Comparison of ENCODE assay signal across 8 cellular contexts in the genomic region with DNA sequence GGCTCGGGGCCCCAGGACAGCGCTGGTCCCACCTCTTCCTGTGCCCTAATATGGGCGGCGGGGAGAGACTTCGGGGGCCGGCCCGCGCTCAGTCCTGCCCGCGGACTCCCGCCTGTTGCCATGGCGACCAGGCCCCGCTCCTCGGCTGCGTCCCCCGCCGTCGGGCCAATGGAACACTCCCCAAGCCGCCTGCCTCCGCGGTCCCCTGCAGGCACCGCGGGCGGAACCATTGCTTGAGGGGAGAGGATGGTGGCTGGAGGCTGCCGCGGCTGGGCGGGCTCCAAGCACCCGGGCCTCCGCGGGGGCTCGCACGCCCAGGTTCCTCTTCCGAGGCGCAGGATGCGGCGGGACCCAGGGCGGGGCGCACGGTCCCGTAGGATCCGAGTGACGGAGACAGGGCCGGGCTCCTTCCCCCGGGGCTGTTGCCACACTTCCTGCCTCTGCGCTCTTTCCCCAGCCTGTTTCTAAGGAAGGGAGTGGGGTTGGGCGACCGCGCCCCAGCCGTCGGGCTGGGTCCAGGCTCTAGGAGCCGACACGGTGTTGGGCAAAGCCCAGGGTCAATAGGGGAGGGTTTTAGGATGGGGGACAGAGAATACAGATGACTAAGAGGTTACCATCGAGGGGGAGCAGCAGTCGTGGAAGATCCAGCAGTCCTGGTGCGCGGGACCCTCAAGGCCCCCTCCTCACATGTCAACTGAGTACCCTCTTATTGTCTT. TPM values are rescaled to one million over a fixed set of nuclear protein-coding genes. Genes with fewer than 3 reads are reported as not detected.
DNase-seq lines count a peak whose midpoint lies in the region; ATAC-seq and TF ChIP-seq lines count a peak whose summit lies in the region.

No MANE protein-coding gene starts in this region.

- no peaks in the 10 kb centered on the region for H3K36me3 ChIP-seq in Caco-2 (ENCODE audit: control insufficient read depth, insufficient read depth, low read length)
- H3K36me3 ChIP-seq in HUES48 (ENCODE audit: control insufficient read depth, insufficient read depth, low read length), result no peaks in the 10 kb centered on the region
- peaks cover 16% of the 10 kb centered on the region for H3K36me3 ChIP-seq in OCI-LY3 (replicated peaks; ENCODE audit: low read depth, low read length)
- H3K36me3 ChIP-seq in mucosa of descending colon (ENCODE audit: low read depth), result no peaks in the 10 kb centered on the region

- intact Hi-C loops in Caco-2 (cut with micrococcal nuclease; ENCODE audit: unreplicated experiment), result loop anchor here (1.0 to 5.0 kb wide), 2 partner anchors 8 to 362 kb away; a partner anchor contains a TSS
- intact Hi-C loops in mucosa of descending colon (cut with DNase I, micrococcal nuclease), result no loop called here

- H3K27me3 ChIP-seq in Caco-2 (replicated peaks; ENCODE audit: control insufficient read depth, insufficient read depth, low read length) (no peaks in the 10 kb centered on the region), HUES48 (ENCODE audit: control insufficient read depth, insufficient read depth, low read length) (peaks cover 31% of the 10 kb centered on the region), OCI-LY3 (ENCODE audit: low read depth, low read length) (no peaks in the 10 kb centered on the region)

- H3K79me2 ChIP-seq in OCI-LY3 (ENCODE audit: low read length), result peaks cover 50% of the 10 kb centered on the region

- no peaks in the 10 kb centered on the region for H3K9me3 ChIP-seq in Caco-2
- H3K9me3 ChIP-seq in HUES48 (ENCODE audit: control insufficient read depth, insufficient read depth, low read length), result no peaks in the 10 kb centered on the region
- H3K9me3 ChIP-seq in OCI-LY3 (ENCODE audit: insufficient read depth, low read length), result no peaks in the 10 kb centered on the region
- H3K9me3 ChIP-seq in mucosa of descending colon, result no peaks in the 10 kb centered on the region

- H3K4me3 ChIP-seq in Caco-2 (ENCODE audit: low read depth, low read length) (peak overlapping the region; percentile 40), HUES48 (ENCODE audit: low read depth, low read length) (peak overlapping the region; percentile 78), OCI-LY3 (ENCODE audit: low read length) (peak overlapping the region; percentile 87), mucosa of descending colon (peak overlapping the region; percentile 19)

- H3K27ac ChIP-seq in HUES48 (ENCODE audit: low read depth, low read length) (peak overlapping the region; percentile 72), OCI-LY3 (ENCODE audit: low read length) (peak overlapping the region; percentile 97), epithelial cell of prostate (peak overlapping the region; percentile 100)

- H3K9ac ChIP-seq in HUES48 (ENCODE audit: low read depth, low read length) (peak overlapping the region; percentile 55; the same call in 1 of the 2 replicates), OCI-LY3 (ENCODE audit: low read length) (peak overlapping the region; percentile 100)

- H3K27ac Mint-ChIP-seq in Caco-2 (ENCODE audit: unreplicated experiment), result peak overlapping the region; percentile 83

- H2AFZ ChIP-seq in OCI-LY3 (ENCODE audit: low read depth, low read length), result no peak overlapping the region

- ATAC-seq in GM21390 (IDR thresholded peaks at IDR 0.05; ENCODE audit: unreplicated experiment), result peak; percentile 32
- peak; percentile 52 for ATAC-seq in mucosa of descending colon

- CTCF ChIA-PET in Caco-2 (lab: Charles Lee), result interaction anchor here (0.5 to 1.5 kb wide), 2 partner anchors 13 to 852 kb away, joined by 3 to 9 read pairs; no protein-coding TSS in a partner anchor

- H3K4me3 Mint-ChIP-seq in Caco-2 (ENCODE audit: unreplicated experiment), result peak overlapping the region; percentile 92

- BruUV-seq in Caco-2 (replicated peaks; lab: Mats Ljungman, UMichigan), result no TSS peak

- H3K4me1 ChIP-seq in Caco-2 (peaks cover 25% of the 10 kb centered on the region), HUES48 (ENCODE audit: control insufficient read depth, insufficient read depth, low read length) (peaks cover 32% of the 10 kb centered on the region), OCI-LY3 (ENCODE audit: low read length) (peaks cover 57% of the 10 kb centered on the region), mucosa of descending colon (ENCODE audit: low read depth) (peaks cover 47% of the 10 kb centered on the region)

- peaks cover 21% of the 10 kb centered on the region for H3K4me1 Mint-ChIP-seq in Caco-2 (ENCODE audit: low read depth, unreplicated experiment)

- H3K9me3 Mint-ChIP-seq in Caco-2 (ENCODE audit: unreplicated experiment), result no peaks in the 10 kb centered on the region

- POLR2A ChIA-PET in Caco-2 (lab: Charles Lee), result interaction anchor here (0.6 to 1.0 kb wide), 3 partner anchors 11 to 83 kb away, joined by 3 to 5 read pairs (median 4); a partner anchor contains a TSS

- no peaks in the 10 kb centered on the region for H3K27me3 Mint-ChIP-seq in Caco-2 (ENCODE audit: insufficient read depth, unreplicated experiment)

- H3K36me3 Mint-ChIP-seq in Caco-2 (ENCODE audit: insufficient read depth, unreplicated experiment), result peaks cover 42% of the 10 kb centered on the region

- peak; percentile 95 to 96 for DNase-seq in Caco-2
- DNase-seq in activated T-cell treated with anti-CD3 and anti-CD28 coated beads for 48 hours (ENCODE audit: low read depth), result peak; percentile 98
- DNase-seq in epithelial cell of prostate (ENCODE audit: low read depth, low spot score), result peak; percentile 84
- peak; percentile 93 to 98 (median 95) for DNase-seq in mucosa of descending colon
- peak; percentile 84 for DNase-seq in stimulated activated CD8-positive, alpha-beta memory T cell treated with anti-CD3 and anti-CD28 coated beads, Interleukin-4, amount 100 ng/mL, for 1 hour (ENCODE audit: low read depth in 2 of 2, low spot score in 1 of 2)

- H3K4me2 ChIP-seq in OCI-LY3 (ENCODE audit: low read length), result peak overlapping the region; percentile 96

- H4K20me1 ChIP-seq in OCI-LY3 (ENCODE audit: insufficient read depth, low read length), result peaks cover 4% of the 10 kb centered on the region; the same call in 1 of the 2 replicates

- TF ChIP-seq CTCF in Caco-2 (IDR thresholded peaks at IDR 0.05; ENCODE audit: insufficient read depth in 1 of 2, low read depth in 1 of 2, low read length in 1 of 2, severe bottlenecking in 1 of 2, unreplicated experiment in 1 of 2) (no peak), OCI-LY3 (IDR thresholded peaks at IDR 0.05; ENCODE audit: low read depth, low read length) (no peak), mucosa of descending colon (IDR thresholded peaks at IDR 0.05) (no peak)

RNA-seq across cellular contexts. Expression of a gene that starts 1.2 kb away (rescaled TPM):
- total RNA-seq in Caco-2 (2022) (16.4 and 19.4 TPM in 2 replicates), mucosa of descending colon (100 to 1,000 TPM; 170 to 191 (median 191) TPM)

RNA-seq across cellular contexts. Expression of a gene that starts 11.5 kb away (rescaled TPM):
- total RNA-seq in Caco-2 (2022) (265 and 285 TPM in 2 replicates), mucosa of descending colon (100 to 1,000 TPM; 225 to 266 (median 256) TPM)

RNA-seq across cellular contexts. Expression of a gene that starts 11.8 kb away (rescaled TPM):
- 23.9 and 25.9 TPM in 2 replicates for total RNA-seq in Caco-2 (2022)
- 10 to 100 TPM in 1 of 3 donors, 1 to 10 TPM in 2; 1.5 to 10.4 (median 2.7) TPM for total RNA-seq in mucosa of descending colon

RNA-seq across cellular contexts. Expression of a gene that starts 14.7 kb away (rescaled TPM):
- total RNA-seq in Caco-2 (2022) (74.2 and 80.4 TPM in 2 replicates), mucosa of descending colon (10 to 100 TPM; 52.2 to 91.9 (median 69.0) TPM)

RNA-seq across cellular contexts. Expression of a gene that starts 16.3 kb away (rescaled TPM):
- 30.9 and 37.6 TPM in 2 replicates for total RNA-seq in Caco-2 (2022)
- total RNA-seq in mucosa of descending colon, result 10 to 100 TPM in 1 of 3 donors, 1 to 10 TPM in 2; 5.5 to 12.4 (median 6.5) TPM

Comparison
In these comparisons a context has a peak if more than half of its experiments do, and no peak if none do; other contexts are left out.
1. Peak in every context shown above with its lines: DNase-seq, ATAC-seq, H3K4me3 ChIP-seq and H3K27ac ChIP-seq.
2. H3K4me3 ChIP-seq: peak in every context shown above with its lines; median percentile 87 in OCI-LY3; 78 in HUES48; 40 in Caco-2; 19 in mucosa of descending colon.